In genomic region chrX:154356596-154356995, GRCh38 we compare ENCODE assay signal across 26 cellular contexts. TPM values are rescaled to one million over a fixed set of nuclear protein-coding genes. Genes with fewer than 3 reads are reported as not detected.
A peak's percentile ranks its signal among the peaks of the same experiment; 100 is the strongest.
DNase-seq lines count a peak whose midpoint lies in the region; ATAC-seq and TF ChIP-seq lines count a peak whose summit lies in the region.
"Had no signal": no experiment of that assay in that cellular context is flagged by ENCODE, and none has a peak within 500 bp of the region (broad histone marks: within the 10 kb centered on the region; RNA-seq: fewer than 3 reads in every experiment).

No MANE protein-coding gene starts in this region.

- H3K27ac ChIP-seq in coronary artery (peak overlapping the region in 1 of 2 donors; percentile 72), stomach (peak overlapping the region in 2 of 5 donors; percentile 35 to 53)
- H3K27ac ChIP-seq: C4-2B, foreskin keratinocyte, heart right ventricle, prostate gland had no signal

- TF ChIP-seq POLR2A in stomach (IDR thresholded peaks at IDR 0.05): no peak
- no peak for TF ChIP-seq POLR2A in lower leg skin (IDR thresholded peaks at IDR 0.05)

- no peaks in the 10 kb centered on the region for H3K9me3 ChIP-seq in stomach
- H3K9me3 ChIP-seq: heart right ventricle, neutrophil, prostate gland had no signal

- DNase-seq in Daoy (ENCODE audit: low read depth): peak; percentile 1
- no peak for DNase-seq in HFFc6
- no peak for DNase-seq in coronary artery (ENCODE audit: low spot score)
- no peak for DNase-seq in stimulated activated effector memory CD8-positive, alpha-beta T cell treated with anti-CD3 and anti-CD28 coated beads, Interleukin-12 subunit alpha, Interleukin-12 subunit beta, amount 100 ng/mL, for 72 hours (ENCODE audit: low spot score in 2 of 2)
- DNase-seq in GF-D8 (lab: John Stamatoyannopoulos, UW): no peak
- DNase-seq in stomach: no peak
- no peak for DNase-seq in lower leg skin (ENCODE audit: low spot score in 2 of 2)
- DNase-seq: activated naive CD4-positive, alpha-beta T cell treated with anti-CD3 and anti-CD28 coated beads, Interleukin-2, amount 50 U/mL, for 16 hours; Calu3; cortex of kidney; DND-41; foreskin keratinocyte; heart right ventricle; NCI-H1417; NCI-H2081; NCI-H345; NCI-H748 treated with DMSO at 0.1 percent for 48 hours; stimulated activated CD4-positive, alpha-beta T cell treated with anti-CD3 and anti-CD28 coated beads, Interleukin-15, amount 100 ng/mL, for 24 hours; T-helper 2 cell; trophoblast cell had no signal

- H3K4me3 Mint-ChIP-seq in HFFc6: no peak overlapping the region
- peak overlapping the region; percentile 22 for H3K4me3 Mint-ChIP-seq in stimulated activated effector memory CD8-positive, alpha-beta T cell treated with anti-CD3 and anti-CD28 coated beads, Interleukin-12 subunit alpha, Interleukin-12 subunit beta, amount 100 ng/mL, for 72 hours
- H3K4me3 Mint-ChIP-seq: activated T-helper 1 cell treated with anti-CD3 and anti-CD28 coated beads, Interleukin-12 subunit alpha, Interleukin-12 subunit beta, Interleukin-2, Interleukin-4 antibody, amounts not matched to agents 30 ng/mL and 10 ng/mL and 1 ng/mL, durations not matched to agents 14 hours and 24 hours and 36 hours; stimulated activated naive CD8-positive, alpha-beta T cell treated with anti-CD3 and anti-CD28 coated beads, Interleukin-15, Interleukin-2, amounts not matched to agents 100 ng/mL and 50 ng/mL, for 24 hours had no signal

- no peak for TF ChIP-seq CTCF in HFFc6 (IDR thresholded peaks at IDR 0.05)
- no peak for TF ChIP-seq CTCF in coronary artery (IDR thresholded peaks at IDR 0.05)
- no peak for TF ChIP-seq CTCF in stomach (IDR thresholded peaks at IDR 0.05)
- no peak for TF ChIP-seq CTCF in lower leg skin (IDR thresholded peaks at IDR 0.05)

- peak overlapping the region; percentile 17 for H3K4me3 ChIP-seq in coronary artery
- no peak overlapping the region for H3K4me3 ChIP-seq in stomach
- no peak overlapping the region for H3K4me3 ChIP-seq in lower leg skin (ENCODE audit: low read depth, poor library complexity, severe bottlenecking)
- H3K4me3 ChIP-seq: cardiac muscle cell, heart right ventricle, prostate gland had no signal

- H3K36me3 ChIP-seq in stomach: peaks cover 55 to 97% (median 95%) of the 10 kb centered on the region in 4 donors
- H3K36me3 ChIP-seq: prostate gland had no signal

- intact Hi-C loops in stomach (cut with DNase I; ENCODE audit: low total_unique reads): no loop called here
- intact Hi-C loops in lower leg skin (cut with DNase I; ENCODE audit: low total_unique reads): no loop called here

- no peaks in the 10 kb centered on the region for H3K27me3 ChIP-seq in stomach
- H3K27me3 ChIP-seq: cardiac muscle cell, foreskin keratinocyte, heart right ventricle, neutrophil had no signal

- no peaks in the 10 kb centered on the region for H3K4me1 Mint-ChIP-seq in HFFc6 (ENCODE audit: low read depth)
- H3K4me1 Mint-ChIP-seq in stimulated activated effector memory CD8-positive, alpha-beta T cell treated with anti-CD3 and anti-CD28 coated beads, Interleukin-12 subunit alpha, Interleukin-12 subunit beta, amount 100 ng/mL, for 72 hours: peaks cover 38% of the 10 kb centered on the region

- WGBS in stomach, 5 donors: 80 to 100% (median 87%) methylated on average over 1 to 13 of the region's 13 CpGs
- WGBS in lower leg skin, 2 donors: 73 to 84% methylated on average over 3 to 13 of the region's 13 CpGs

- TF ChIP-seq EP300 in stomach (IDR thresholded peaks at IDR 0.05): no peak

- ATAC-seq in stimulated activated effector memory CD8-positive, alpha-beta T cell treated with anti-CD3 and anti-CD28 coated beads, Interleukin-12 subunit alpha, Interleukin-12 subunit beta, amount 100 ng/mL, for 72 hours: no peak
- ATAC-seq: foreskin keratinocyte had no signal

- H3K4me1 ChIP-seq in stomach: peaks cover 0 to 5% (median 0%) of the 10 kb centered on the region in 4 donors
- H3K4me1 ChIP-seq: foreskin keratinocyte, prostate gland had no signal

- no peaks in the 10 kb centered on the region for H3K9me3 Mint-ChIP-seq in HFFc6
- H3K9me3 Mint-ChIP-seq in stimulated activated effector memory CD8-positive, alpha-beta T cell treated with anti-CD3 and anti-CD28 coated beads, Interleukin-12 subunit alpha, Interleukin-12 subunit beta, amount 100 ng/mL, for 72 hours: no peaks in the 10 kb centered on the region
- H3K9me3 Mint-ChIP-seq: activated T-helper 1 cell treated with anti-CD3 and anti-CD28 coated beads, Interleukin-12 subunit alpha, Interleukin-12 subunit beta, Interleukin-2, Interleukin-4 antibody, amounts not matched to agents 30 ng/mL and 10 ng/mL and 1 ng/mL, durations not matched to agents 14 hours and 24 hours and 36 hours; stimulated activated naive CD8-positive, alpha-beta T cell treated with anti-CD3 and anti-CD28 coated beads, Interleukin-15, Interleukin-2, amounts not matched to agents 100 ng/mL and 50 ng/mL, for 24 hours had no signal

- peak overlapping the region; percentile 56 for H3K27ac Mint-ChIP-seq in HFFc6
- H3K27ac Mint-ChIP-seq in stimulated activated effector memory CD8-positive, alpha-beta T cell treated with anti-CD3 and anti-CD28 coated beads, Interleukin-12 subunit alpha, Interleukin-12 subunit beta, amount 100 ng/mL, for 72 hours: peak overlapping the region; percentile 58
- H3K27ac Mint-ChIP-seq: activated T-helper 1 cell treated with anti-CD3 and anti-CD28 coated beads, Interleukin-12 subunit alpha, Interleukin-12 subunit beta, Interleukin-2, Interleukin-4 antibody, amounts not matched to agents 30 ng/mL and 10 ng/mL and 1 ng/mL, durations not matched to agents 14 hours and 24 hours and 36 hours; stimulated activated naive CD8-positive, alpha-beta T cell treated with anti-CD3 and anti-CD28 coated beads, Interleukin-15, Interleukin-2, amounts not matched to agents 100 ng/mL and 50 ng/mL, for 24 hours had no signal

- H3K36me3 Mint-ChIP-seq in HFFc6 (ENCODE audit: low read depth): peaks cover 4% of the 10 kb centered on the region; the same call in 1 of the 2 replicates
- peaks cover 100% of the 10 kb centered on the region for H3K36me3 Mint-ChIP-seq in stimulated activated effector memory CD8-positive, alpha-beta T cell treated with anti-CD3 and anti-CD28 coated beads, Interleukin-12 subunit alpha, Interleukin-12 subunit beta, amount 100 ng/mL, for 72 hours

- peaks cover 16% of the 10 kb centered on the region for H3K27me3 Mint-ChIP-seq in HFFc6 (ENCODE audit: insufficient read depth)
- H3K27me3 Mint-ChIP-seq: stimulated activated naive CD8-positive, alpha-beta T cell treated with anti-CD3 and anti-CD28 coated beads, Interleukin-15, Interleukin-2, amounts not matched to agents 100 ng/mL and 50 ng/mL, for 24 hours had no signal

RNA-seq across cellular contexts. Expression of gene FLNA, which starts 17.8 kb away (rescaled TPM):
- total RNA-seq in Daoy (2014; rRNA removed; shearing (Covaris generic)): 721 and 801 TPM in 2 replicates
- total RNA-seq in HFFc6 (2021; fragmentation: NEBNext Ultra II Directional; extraction: Animal tissue kit (Norgen Biotek cat#: 25700)): 1,000 to 10,000 TPM; 2,260 to 2,886 (median 2,666) TPM
- total RNA-seq in stomach (1,000 to 10,000 TPM in 4 of 5 donors, 100 to 1,000 TPM in 1; 638 to 3,511 (median 2,572) TPM), lower leg skin (100 to 1,000 TPM; 278 to 636 (median 365) TPM)
- polyA plus RNA-seq in stomach: 1,000 to 10,000 TPM in 1 of 3 donors, 100 to 1,000 TPM in 1, 10 to 100 TPM in 1; 89.2 to 1,461 (median 171) TPM

RNA-seq across cellular contexts. Expression of gene EMD, which starts 22.5 kb away (rescaled TPM):
- 9.0 and 15.1 TPM in 2 replicates for total RNA-seq in Daoy (2014; rRNA removed; shearing (Covaris generic))
- total RNA-seq in HFFc6 (2021; fragmentation: NEBNext Ultra II Directional; extraction: Animal tissue kit (Norgen Biotek cat#: 25700)): 100 to 1,000 TPM in 4 of 6 experiments, 10 to 100 TPM in 2; 84.8 to 119 (median 108) TPM
- 100 to 1,000 TPM in 1 of 5 donors, 10 to 100 TPM in 4; 24.2 to 117 (median 38.5) TPM for total RNA-seq in stomach
- 100 to 1,000 TPM in 1 of 3 donors, 10 to 100 TPM in 2; 62.9 to 135 (median 97.8) TPM for polyA plus RNA-seq in stomach
- total RNA-seq in lower leg skin: 10 to 100 TPM; 43.4 to 67.0 (median 52.1) TPM

RNA-seq across cellular contexts. Expression of gene RPL10, which starts 41.6 kb away (rescaled TPM):
- 3,278 and 3,646 TPM in 2 replicates for total RNA-seq in Daoy (2014; rRNA removed; shearing (Covaris generic))
- total RNA-seq in HFFc6 (2021; fragmentation: NEBNext Ultra II Directional; extraction: Animal tissue kit (Norgen Biotek cat#: 25700)): 1,000 to 10,000 TPM; 1,764 to 1,978 (median 1,934) TPM
- total RNA-seq in stomach (1,000 to 10,000 TPM in 4 of 5 donors, 100 to 1,000 TPM in 1; 783 to 3,421 (median 2,020) TPM), lower leg skin (1,000 to 10,000 TPM; 3,266 to 8,500 (median 5,564) TPM)
- 1,000 to 10,000 TPM; 5,802 to 8,616 (median 6,179) TPM for polyA plus RNA-seq in stomach

RNA-seq across cellular contexts. Expression of gene DNASE1L1, which starts 52.5 kb away (rescaled TPM):
- total RNA-seq in Daoy (2014; rRNA removed; shearing (Covaris generic)): 7.2 and 28.4 TPM in 2 replicates
- 10 to 100 TPM; 74.8 to 96.3 (median 87.4) TPM for total RNA-seq in HFFc6 (2021; fragmentation: NEBNext Ultra II Directional; extraction: Animal tissue kit (Norgen Biotek cat#: 25700))
- total RNA-seq in stomach (10 to 100 TPM; 12.5 to 48.7 (median 26.3) TPM), lower leg skin (10 to 100 TPM; 10.5 to 28.5 (median 16.9) TPM)
- 10 to 100 TPM; 15.9 to 18.2 (median 16.0) TPM for polyA plus RNA-seq in stomach

RNA-seq across cellular contexts. Expression of gene TAFAZZIN, which starts 54.7 kb away (rescaled TPM):
- total RNA-seq in Daoy (2014; rRNA removed; shearing (Covaris generic)): 9.0 and 14.9 TPM in 2 replicates
- total RNA-seq in HFFc6 (2021; fragmentation: NEBNext Ultra II Directional; extraction: Animal tissue kit (Norgen Biotek cat#: 25700)): 10 to 100 TPM; 13.0 to 17.3 (median 15.1) TPM
- 100 to 1,000 TPM in 2 of 5 donors, 10 to 100 TPM in 3; 12.7 to 202 (median 84.6) TPM for total RNA-seq in stomach
- polyA plus RNA-seq in stomach: 10 to 100 TPM; 19.4 to 59.9 (median 21.8) TPM
- total RNA-seq in lower leg skin: 10 to 100 TPM; 34.1 to 89.6 (median 49.0) TPM
